ENCODE assay signal across 10 cellular contexts in genomic region chr7:82319674-82320118, GRCh38.
DNase-seq lines count a peak whose midpoint lies in the region; ATAC-seq and TF ChIP-seq lines count a peak whose summit lies in the region.
"Had no signal": no experiment of that assay in that cellular context is flagged by ENCODE, and none has a peak within 500 bp of the region (broad histone marks: within the 10 kb centered on the region; RNA-seq: fewer than 3 reads in every experiment).

No MANE protein-coding gene starts in this region.

- no peaks in the 10 kb centered on the region for H3K4me1 ChIP-seq in Karpas-422 (ENCODE audit: low read length)
- no peaks in the 10 kb centered on the region for H3K4me1 ChIP-seq in CD8-positive, alpha-beta T cell (ENCODE audit: insufficient read depth, low read length)

- H3K9ac ChIP-seq in Karpas-422 (ENCODE audit: low read length), result no peak overlapping the region

- CTCF ChIA-PET in CD4-positive, alpha-beta T cell (lab: Charles Lee), result no interaction called here
- CTCF ChIA-PET in CD8-positive, alpha-beta T cell (lab: Charles Lee), result interaction anchor here (0.9 kb wide), 1 partner anchor 30 kb away, joined by 3 read pairs; no protein-coding TSS in a partner anchor

- H3K36me3 Mint-ChIP-seq in CD4-positive, alpha-beta T cell (ENCODE audit: low read depth), result no peaks in the 10 kb centered on the region
- no peaks in the 10 kb centered on the region for H3K36me3 Mint-ChIP-seq in CD8-positive, alpha-beta T cell

- TF ChIP-seq CTCF in fibroblast of mammary gland (conservative IDR thresholded peaks at IDR 0.05; ENCODE audit: control insufficient read depth, insufficient read depth, low read depth, low read length), result no peak
- TF ChIP-seq CTCF in CD4-positive, alpha-beta T cell (IDR thresholded peaks at IDR 0.05), result no peak
- TF ChIP-seq CTCF in CD8-positive, alpha-beta T cell (IDR thresholded peaks at IDR 0.05), result no peak

- H2AFZ ChIP-seq in Karpas-422 (ENCODE audit: low read length), result no peak overlapping the region

- peak; percentile 74 for DNase-seq in DMS153 (lab: John Stamatoyannopoulos, UW)
- peak; percentile 9 for DNase-seq in NCI-H226
- DNase-seq in fibroblast of mammary gland (ENCODE audit: low read depth), result peak; percentile 91
- DNase-seq in occipital lobe (lab: John Stamatoyannopoulos, UW), result peak; percentile 65
- DNase-seq in CD4-positive, alpha-beta T cell, result no peak
- no peak for DNase-seq in Karpas-422
- no peak for DNase-seq in CD8-positive, alpha-beta T cell
- DNase-seq: effector memory CD4-positive, alpha-beta T cell; NCI-H187 treated with DMSO at 0.1 percent for 48 hours had no signal

- no peak overlapping the region for H3K27ac ChIP-seq in CD4-positive, alpha-beta T cell (ENCODE audit: low read depth, low read length)
- no peak overlapping the region for H3K27ac ChIP-seq in Karpas-422 (ENCODE audit: low read length)
- H3K27ac ChIP-seq in CD8-positive, alpha-beta T cell (ENCODE audit: low read depth, low read length), result no peak overlapping the region

- H3K9me2 ChIP-seq in Karpas-422 (replicated peaks; ENCODE audit: insufficient read depth, low read length), result no peaks in the 10 kb centered on the region

- no peaks in the 10 kb centered on the region for H3K27me3 Mint-ChIP-seq in CD4-positive, alpha-beta T cell
- H3K27me3 Mint-ChIP-seq in CD8-positive, alpha-beta T cell (ENCODE audit: low read depth), result no peaks in the 10 kb centered on the region

- intact Hi-C loops in CD4-positive, alpha-beta T cell (cut with DNase I, micrococcal nuclease), result loop anchor here in 1 of 2 experiments (10.0 kb wide), 1 partner anchor 55 kb away; no protein-coding TSS in a partner anchor
- intact Hi-C loops in CD8-positive, alpha-beta T cell (cut with DNase I, micrococcal nuclease), result no loop called here

- POLR2A ChIA-PET in CD4-positive, alpha-beta T cell (lab: Charles Lee), result no interaction called here
- POLR2A ChIA-PET in CD8-positive, alpha-beta T cell (lab: Charles Lee), result no interaction called here

- peaks cover 3% of the 10 kb centered on the region for H3K9me3 Mint-ChIP-seq in CD4-positive, alpha-beta T cell
- peaks cover 4% of the 10 kb centered on the region for H3K9me3 Mint-ChIP-seq in CD8-positive, alpha-beta T cell

- no peak overlapping the region for H3K27ac Mint-ChIP-seq in CD4-positive, alpha-beta T cell
- no peak overlapping the region for H3K27ac Mint-ChIP-seq in CD8-positive, alpha-beta T cell

- no peak overlapping the region for H3K4me2 ChIP-seq in Karpas-422 (ENCODE audit: low read depth, low read length, poor library complexity, severe bottlenecking)

- H3K9me3 ChIP-seq in CD4-positive, alpha-beta T cell (ENCODE audit: control insufficient read depth, low read length), result no peaks in the 10 kb centered on the region
- H3K9me3 ChIP-seq in Karpas-422 (ENCODE audit: low read length), result peaks cover 6% of the 10 kb centered on the region; the same call in 1 of the 2 replicates
- H3K9me3 ChIP-seq in CD8-positive, alpha-beta T cell (ENCODE audit: low read length), result no peaks in the 10 kb centered on the region

- no peaks in the 10 kb centered on the region; the same call in 1 of the 2 replicates for H3K36me3 ChIP-seq in Karpas-422 (ENCODE audit: insufficient read depth, low read length)
- H3K36me3 ChIP-seq in CD8-positive, alpha-beta T cell (ENCODE audit: insufficient read depth, low read length), result no peaks in the 10 kb centered on the region

- no peaks in the 10 kb centered on the region for H3K79me2 ChIP-seq in Karpas-422 (ENCODE audit: low read length)

- H3K4me3 ChIP-seq in fibroblast of mammary gland (ENCODE audit: control insufficient read depth, low read depth, low read length) (no peak overlapping the region), Karpas-422 (ENCODE audit: low read length) (no peak overlapping the region)
- H3K4me3 ChIP-seq in CD8-positive, alpha-beta T cell (ENCODE audit: low read depth, low read length), result no peak overlapping the region

- no peaks in the 10 kb centered on the region for H3K27me3 ChIP-seq in CD4-positive, alpha-beta T cell (ENCODE audit: control insufficient read depth, insufficient read depth, low read length)
- no peaks in the 10 kb centered on the region for H3K27me3 ChIP-seq in Karpas-422 (ENCODE audit: low read length)
- no peaks in the 10 kb centered on the region for H3K27me3 ChIP-seq in CD8-positive, alpha-beta T cell (ENCODE audit: insufficient read depth, low read length)

- H3K4me1 Mint-ChIP-seq in CD4-positive, alpha-beta T cell (ENCODE audit: low read depth), result no peaks in the 10 kb centered on the region
- no peaks in the 10 kb centered on the region for H3K4me1 Mint-ChIP-seq in CD8-positive, alpha-beta T cell (ENCODE audit: low read depth)

- ATAC-seq in CD4-positive, alpha-beta T cell (ENCODE audit: poor library complexity), result no peak
- ATAC-seq in CD8-positive, alpha-beta T cell, result no peak
- ATAC-seq in HG02610 (IDR thresholded peaks at IDR 0.05; ENCODE audit: unreplicated experiment), result no peak

- H4K20me1 ChIP-seq in Karpas-422 (ENCODE audit: insufficient read depth, low read depth, low read length), result no peaks in the 10 kb centered on the region

- no peak overlapping the region for H3K4me3 Mint-ChIP-seq in CD4-positive, alpha-beta T cell
- no peak overlapping the region for H3K4me3 Mint-ChIP-seq in CD8-positive, alpha-beta T cell

Comparison
In these comparisons a context has a peak if more than half of its experiments do, and no peak if none do; other contexts are left out.
1. DNase-seq: peak in DMS153 (single experiment), NCI-H226 (single experiment), fibroblast of mammary gland (single experiment) and occipital lobe (single experiment); none in CD4-positive, alpha-beta T cell (0 of 10), Karpas-422 (single experiment) and CD8-positive, alpha-beta T cell (0 of 7).